In the genomic region with DNA sequence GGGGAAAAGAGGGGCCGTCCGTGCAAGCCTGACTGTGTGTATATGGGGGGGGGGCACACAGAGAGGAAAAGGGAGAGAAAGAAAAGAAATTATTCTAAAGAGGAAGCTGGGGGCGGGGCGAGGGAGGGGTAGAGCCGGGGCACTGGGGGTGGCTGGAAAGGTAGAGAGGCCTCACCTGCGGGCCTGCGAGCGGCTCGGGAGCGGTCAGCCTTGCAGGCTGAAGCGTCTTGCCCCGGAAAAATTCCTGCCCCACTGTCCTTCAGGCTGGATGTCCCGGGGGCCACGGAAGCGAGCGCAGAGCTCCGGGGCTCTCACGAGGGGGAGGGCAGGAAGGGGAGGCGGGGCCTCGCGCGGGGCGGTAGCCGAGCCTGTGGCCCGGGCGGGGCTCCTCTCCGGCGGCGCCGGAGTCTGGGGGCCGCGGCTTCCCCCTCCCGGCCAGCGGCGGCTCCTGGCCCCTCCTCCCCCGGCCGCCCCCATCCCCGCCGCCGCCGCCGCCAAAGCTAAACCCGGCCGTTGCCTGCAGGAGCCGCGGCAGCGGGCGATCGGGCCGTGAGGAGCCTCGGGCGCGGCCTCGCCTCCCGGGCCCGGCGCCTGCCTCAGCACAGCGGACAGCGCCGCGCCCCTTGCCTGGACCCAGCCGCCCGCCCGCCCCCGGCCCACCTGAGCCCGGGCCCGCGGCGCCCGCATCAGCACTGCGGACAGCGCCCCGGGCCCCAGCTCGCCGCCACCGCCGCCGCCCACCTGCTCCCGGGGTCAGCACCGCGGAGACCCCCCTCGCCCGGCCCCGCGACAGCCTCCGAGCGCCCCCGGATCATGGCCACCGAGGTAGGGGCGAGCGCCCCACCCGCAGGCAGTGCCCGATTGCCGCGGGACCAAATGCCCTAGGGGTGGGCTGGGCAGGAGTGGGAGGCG, we compare ENCODE assay signal across 8 cellular contexts. TPM values are rescaled to one million over a fixed set of nuclear protein-coding genes. Genes with fewer than 3 reads are reported as not detected.
DNase-seq lines count a peak whose midpoint lies in the region; ATAC-seq and TF ChIP-seq lines count a peak whose summit lies in the region.

A gene (plus strand): TSS at position 353 of the 912 bp plus-strand sequence. CDS start 461 bp downstream, at position 814.

- TF ChIP-seq CTCF in Peyer's patch (IDR thresholded peaks at IDR 0.05) (no peak), prostate gland (IDR thresholded peaks at IDR 0.05) (no peak)

- POLR2A ChIA-PET in HEK293T (lab: Yijun Ruan, JAX): interaction anchor here (0.7 kb wide), 1 partner anchor 39 kb away, joined by 3 read pairs; no protein-coding TSS in a partner anchor

- ATAC-seq in GM19351 (IDR thresholded peaks at IDR 0.05; ENCODE audit: unreplicated experiment): no peak

- H3K36me3 ChIP-seq in Peyer's patch (no peaks in the 10 kb centered on the region), prostate gland (no peaks in the 10 kb centered on the region)

- no peaks in the 10 kb centered on the region for H3K27me3 ChIP-seq in Peyer's patch
- H3K27me3 ChIP-seq in prostate gland (replicated peaks; ENCODE audit: insufficient read depth): no peaks in the 10 kb centered on the region

- DNase-seq in D341Med (ENCODE audit: low spot score) (peak; percentile 77), HEK293T (ENCODE audit: extremely low spot score) (peak; percentile 83), Peyer's patch (peak; percentile 44 to 75 (median 72)), activated gamma-delta T cell treated with Interleukin-2 at 50 U/mL for 16 hours (peak; percentile 63), head of caudate nucleus (peak in 31 of 42 donors; percentile 26 to 77 (median 49)), prostate gland (ENCODE audit: low spot score) (no peak), posterior vena cava (ENCODE audit: low spot score) (no peak)

- H3K9me3 ChIP-seq in Peyer's patch: no peaks in the 10 kb centered on the region
- H3K9me3 ChIP-seq in prostate gland: no peaks in the 10 kb centered on the region

- H3K4me1 ChIP-seq in Peyer's patch (peaks cover 0 to 10% (median 4%) of the 10 kb centered on the region in 4 donors), prostate gland (replicated peaks) (peaks cover 6% of the 10 kb centered on the region)

- WGBS in prostate gland: 1% methylated on average over 51 of the region's 96 CpGs

- peak within 1 kb of the TSS in 3 of 4 donors; percentile 31 to 42 (median 42) for H3K27ac ChIP-seq in Peyer's patch
- H3K27ac ChIP-seq in prostate gland: no peak within 1 kb of the TSS

- intact Hi-C loops in head of caudate nucleus (cut with DNase I): no loop called here
- intact Hi-C loops in prostate gland (cut with DNase I): no loop called here
- intact Hi-C loops in posterior vena cava (cut with DNase I): no loop called here

- CTCF ChIA-PET in HEK293T (lab: Yijun Ruan, JAX): interaction anchor here (0.6 to 1.5 kb wide), 3 partner anchors 11 to 58 kb away, joined by 3 to 7 read pairs (median 3); no protein-coding TSS in a partner anchor

- peak within 1 kb of the TSS; percentile 63 to 80 (median 72) for H3K4me3 ChIP-seq in Peyer's patch
- H3K4me3 ChIP-seq in prostate gland: peak within 1 kb of the TSS; percentile 43 to 51

- TF ChIP-seq POLR2A in Peyer's patch (IDR thresholded peaks at IDR 0.05) (no peak), prostate gland (IDR thresholded peaks at IDR 0.05) (no peak)

TF ChIP-seq in HEK293T, 16 proteins besides CTCF, POLR2A, EP300 and RAD21:
- TF ChIP-seq FOXK2 (IDR thresholded peaks at IDR 0.05) (no peak), BHLHE40 (IDR thresholded peaks at IDR 0.05; ENCODE audit: borderline replicate concordance) (no peak), ARNT (IDR thresholded peaks at IDR 0.05) (no peak), FOXA1 (IDR thresholded peaks at IDR 0.05) (no peak), NFRKB (IDR thresholded peaks at IDR 0.05) (no peak), CTBP1 (IDR thresholded peaks at IDR 0.05; ENCODE audit: borderline replicate concordance) (no peak), ELF4 (IDR thresholded peaks at IDR 0.05) (no peak), TARDBP (IDR thresholded peaks at IDR 0.05) (no peak), L3MBTL2 (conservative IDR thresholded peaks at IDR 0.05) (no peak), FOXM1 (IDR thresholded peaks at IDR 0.05; ENCODE audit: borderline replicate concordance) (no peak), LEF1 (IDR thresholded peaks at IDR 0.05; ENCODE audit: borderline replicate concordance) (no peak), ZNF384 (IDR thresholded peaks at IDR 0.05) (no peak)
- TF ChIP-seq, protein P1, sequence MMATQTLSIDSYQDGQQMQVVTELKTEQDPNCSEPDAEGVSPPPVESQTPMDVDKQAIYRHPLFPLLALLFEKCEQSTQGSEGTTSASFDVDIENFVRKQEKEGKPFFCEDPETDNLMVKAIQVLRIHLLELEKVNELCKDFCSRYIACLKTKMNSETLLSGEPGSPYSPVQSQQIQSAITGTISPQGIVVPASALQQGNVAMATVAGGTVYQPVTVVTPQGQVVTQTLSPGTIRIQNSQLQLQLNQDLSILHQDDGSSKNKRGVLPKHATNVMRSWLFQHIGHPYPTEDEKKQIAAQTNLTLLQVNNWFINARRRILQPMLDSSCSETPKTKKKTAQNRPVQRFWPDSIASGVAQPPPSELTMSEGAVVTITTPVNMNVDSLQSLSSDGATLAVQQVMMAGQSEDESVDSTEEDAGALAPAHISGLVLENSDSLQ (IDR thresholded peaks at IDR 0.05): no peak

RNA-seq across cellular contexts. Expression of the gene that starts here (rescaled TPM):
- total RNA-seq in Peyer's patch (under 1 TPM; 0.27 to 0.88 (median 0.79) TPM), prostate gland (under 1 TPM; 0.23 TPM), posterior vena cava (under 1 TPM; 0.19 TPM)

Comparison
In these comparisons a context has a peak if more than half of its experiments do, and no peak if none do; other contexts are left out.
1. Peak in DNase-seq, H3K4me3 ChIP-seq and H3K27ac ChIP-seq in Peyer's patch; RNA of the gene not detected or under 1 TPM.
2. DNase-seq: peak in D341Med (single experiment), HEK293T (single experiment), activated gamma-delta T cell treated with Interleukin-2 at 50 U/mL for 16 hours (single experiment) and head of caudate nucleus (31 of 42); none in prostate gland (single experiment) and posterior vena cava (single experiment).